7 cellular contexts compared by ENCODE assay signal in genomic region chr20:32592022-32592421, GRCh38.
"Had no signal": no experiment of that assay in that cellular context is flagged by ENCODE, and none has a peak within 500 bp of the region (broad histone marks: within the 10 kb centered on the region; RNA-seq: fewer than 3 reads in every experiment).

No MANE protein-coding gene starts in this region.

- DNase-seq: GM23248, H9, HCEC 1CT, KG1 had no signal

- FAIRE-seq: H1, H54, HTR-8/SVneo had no signal

- H3K4me3 ChIP-seq: GM23248 had no signal

- H3K9ac ChIP-seq: GM23248 had no signal

- H3K27ac ChIP-seq: GM23248 had no signal

- H2AFZ ChIP-seq: GM23248 had no signal
